In genomic region chr11:30012346-30012745, GRCh38 we compare ENCODE assay signal across 40 cellular contexts. TPM values are rescaled to one million over a fixed set of nuclear protein-coding genes. Genes with fewer than 3 reads are reported as not detected.
"Had no signal": no experiment of that assay in that cellular context is flagged by ENCODE, and none has a peak within 500 bp of the region (broad histone marks: within the 10 kb centered on the region; RNA-seq: fewer than 3 reads in every experiment).

No MANE protein-coding gene starts in this region.

- H3K4me3 ChIP-seq: adrenal gland, body of pancreas, cardiac muscle cell had no signal

- H3K4me3 Mint-ChIP-seq: activated B cell treated with CpG ODN at 0.5 μM for 24 hours; activated CD4-positive, alpha-beta memory T cell treated with anti-CD3 and anti-CD28 coated beads for 36 hours; activated CD4-positive, alpha-beta T cell treated with anti-CD3 and anti-CD28 coated beads, Interleukin-2, amount 10 ng/mL, durations not matched to agents 24 days and 14 days; activated CD8-positive, alpha-beta T cell treated with anti-CD3 and anti-CD28 coated beads for 36 hours; activated naive CD4-positive, alpha-beta T cell treated with anti-CD3 and anti-CD28 coated beads for 36 hours; activated naive CD8-positive, alpha-beta T cell treated with anti-CD3 and anti-CD28 coated beads for 36 hours; activated T-cell treated with anti-CD3 and anti-CD28 coated beads, Interleukin-2, amount 50 U/mL, for 4 hours; activated T-cell treated with anti-CD3 and anti-CD28 coated beads, Interleukin-2, amount 50 U/mL, for 72 hours; activated T-helper 1 cell treated with anti-CD3 and anti-CD28 coated beads, Interleukin-12 subunit alpha, Interleukin-12 subunit beta, Interleukin-2, Interleukin-4 antibody, amounts not matched to agents 30 ng/mL and 10 ng/mL and 1 ng/mL, durations not matched to agents 14 hours and 24 hours and 36 hours; activated T-helper 17 cell treated with anti-CD3 and anti-CD28 coated beads, Interleukin-2, amount 50 U/mL, for 72 hours; central memory CD8-positive, alpha-beta T cell; T-helper 1 cell treated with Interleukin-12 subunit alpha and Interleukin-12 subunit beta and Interleukin-4 antibody, amounts not matched to agents 30 μg/mL and 1 μg/mL, for 36 hours; T-helper 2 cell treated with Interferon-gamma antibody and Interleukin-4, amounts not matched to agents 5 μg/mL and 100 μg/mL, for 36 hours had no signal

- H3K9me3 Mint-ChIP-seq: activated B cell treated with CpG ODN at 0.5 μM for 24 hours; activated CD4-positive, alpha-beta memory T cell treated with anti-CD3 and anti-CD28 coated beads for 36 hours; activated CD4-positive, alpha-beta T cell treated with anti-CD3 and anti-CD28 coated beads, Interleukin-2, amount 10 ng/mL, durations not matched to agents 24 days and 14 days; activated CD8-positive, alpha-beta T cell treated with anti-CD3 and anti-CD28 coated beads for 36 hours; activated T-cell treated with anti-CD3 and anti-CD28 coated beads, Interleukin-2, amount 50 U/mL, for 4 hours; activated T-helper 1 cell treated with anti-CD3 and anti-CD28 coated beads, Interleukin-12 subunit alpha, Interleukin-12 subunit beta, Interleukin-2, Interleukin-4 antibody, amounts not matched to agents 30 ng/mL and 10 ng/mL and 1 ng/mL, durations not matched to agents 14 hours and 24 hours and 36 hours; T-helper 1 cell treated with Interleukin-12 subunit alpha and Interleukin-12 subunit beta and Interleukin-4 antibody, amounts not matched to agents 30 μg/mL and 1 μg/mL, for 36 hours; T-helper 2 cell treated with Interferon-gamma antibody and Interleukin-4, amounts not matched to agents 5 μg/mL and 100 μg/mL, for 36 hours had no signal

- H3K27ac ChIP-seq: adrenal gland, body of pancreas, brain microvascular endothelial cell, cardiac muscle cell, VCaP had no signal

- H3K36me3 Mint-ChIP-seq: activated CD4-positive, alpha-beta memory T cell treated with anti-CD3 and anti-CD28 coated beads for 36 hours; activated naive CD8-positive, alpha-beta T cell treated with anti-CD3 and anti-CD28 coated beads for 36 hours had no signal

- H3K27me3 Mint-ChIP-seq: activated CD8-positive, alpha-beta T cell treated with anti-CD3 and anti-CD28 coated beads for 36 hours had no signal

- H3K27ac Mint-ChIP-seq: activated B cell treated with CpG ODN at 0.5 μM for 24 hours; activated CD4-positive, alpha-beta memory T cell treated with anti-CD3 and anti-CD28 coated beads for 36 hours; activated CD4-positive, alpha-beta T cell treated with anti-CD3 and anti-CD28 coated beads, Interleukin-2, amount 10 ng/mL, durations not matched to agents 24 days and 14 days; activated CD8-positive, alpha-beta T cell treated with anti-CD3 and anti-CD28 coated beads for 36 hours; activated naive CD4-positive, alpha-beta T cell treated with anti-CD3 and anti-CD28 coated beads for 36 hours; activated naive CD4-positive, alpha-beta T cell treated with anti-CD3 and anti-CD28 coated beads, Interleukin-2, amount 50 U/mL, for 72 hours; activated naive CD8-positive, alpha-beta T cell treated with anti-CD3 and anti-CD28 coated beads for 36 hours; activated T-cell treated with anti-CD3 and anti-CD28 coated beads, Interleukin-2, amount 50 U/mL, for 72 hours; activated T-helper 1 cell treated with anti-CD3 and anti-CD28 coated beads, Interleukin-12 subunit alpha, Interleukin-12 subunit beta, Interleukin-2, Interleukin-4 antibody, amounts not matched to agents 30 ng/mL and 10 ng/mL and 1 ng/mL, durations not matched to agents 14 hours and 24 hours and 36 hours; activated T-helper 17 cell treated with anti-CD3 and anti-CD28 coated beads, Interleukin-2, amount 50 U/mL, for 72 hours; T-helper 1 cell treated with Interleukin-12 subunit alpha and Interleukin-12 subunit beta and Interleukin-4 antibody, amounts not matched to agents 30 μg/mL and 1 μg/mL, for 36 hours; T-helper 2 cell treated with Interferon-gamma antibody and Interleukin-4, amounts not matched to agents 5 μg/mL and 100 μg/mL, for 36 hours had no signal

- H3K4me1 Mint-ChIP-seq: activated B cell treated with CpG ODN at 0.5 μM for 24 hours; activated CD4-positive, alpha-beta T cell treated with anti-CD3 and anti-CD28 coated beads, Interleukin-2, amount 10 ng/mL, durations not matched to agents 24 days and 14 days; activated naive CD8-positive, alpha-beta T cell treated with anti-CD3 and anti-CD28 coated beads for 36 hours; activated T-helper 17 cell treated with anti-CD3 and anti-CD28 coated beads, Interleukin-2, amount 50 U/mL, for 72 hours; central memory CD8-positive, alpha-beta T cell had no signal

- H3K36me3 ChIP-seq: adrenal gland, brain microvascular endothelial cell, cardiac muscle cell had no signal

- DNase-seq: activated B cell treated with CpG ODN at 0.5 μM for 24 hours; activated CD4-positive, alpha-beta memory T cell treated with anti-CD3 and anti-CD28 coated beads for 36 hours; activated CD4-positive, alpha-beta T cell treated with anti-CD3 and anti-CD28 coated beads for 4 hours; activated CD4-positive, alpha-beta T cell treated with anti-CD3 and anti-CD28 coated beads, Interleukin-2, amount 10 ng/mL, durations not matched to agents 24 days and 14 days; activated CD4-positive, alpha-beta T cell treated with anti-CD3 and anti-CD28 coated beads, Interleukin-2, amount 50 U/mL, for 1 hour; activated CD4-positive, alpha-beta T cell treated with anti-CD3 and anti-CD28 coated beads, Interleukin-2, amount 50 U/mL, for 4 hours; activated CD4-positive, CD25-positive, alpha-beta regulatory T cell treated with anti-CD3 and anti-CD28 coated beads, Interleukin-2, amount 50 U/mL, for 72 hours; activated CD8-positive, alpha-beta memory T cell treated with anti-CD3 and anti-CD28 coated beads, Interleukin-2, amount 50 U/mL, for 4 hours; activated CD8-positive, alpha-beta T cell treated with anti-CD3 and anti-CD28 coated beads for 36 hours; activated effector memory CD4-positive, alpha-beta T cell treated with anti-CD3 and anti-CD28 coated beads, Interleukin-2, amount 50 U/mL, for 16 hours; activated gamma-delta T cell treated with Interleukin-2 at 50 U/mL for 16 hours; activated naive CD4-positive, alpha-beta T cell; activated naive CD4-positive, alpha-beta T cell treated with anti-CD3 and anti-CD28 coated beads for 36 hours; activated naive CD4-positive, alpha-beta T cell treated with anti-CD3 and anti-CD28 coated beads, Interleukin-2, amount 50 U/mL, for 16 hours; activated naive CD8-positive, alpha-beta T cell treated with anti-CD3 and anti-CD28 coated beads for 36 hours; activated T-cell treated with anti-CD3 and anti-CD28 coated beads for 4 hours; activated T-cell treated with anti-CD3 and anti-CD28 coated beads, Interleukin-2, amount 50 U/mL, for 1 hour; activated T-cell treated with anti-CD3 and anti-CD28 coated beads, Interleukin-2, amount 50 U/mL, for 4 hours; activated T-cell treated with anti-CD3 and anti-CD28 coated beads, Interleukin-2, amount 50 U/mL, for 72 hours; adrenal gland; amniotic stem cell; aorta; body of pancreas; brain microvascular endothelial cell; caudate nucleus; SW 1271; T-helper 1 cell; T-helper 2 cell; T-helper 9 cell had no signal

- ATAC-seq: activated CD8-positive, alpha-beta T cell treated with anti-CD3 and anti-CD28 coated beads for 36 hours; activated naive CD4-positive, alpha-beta T cell treated with anti-CD3 and anti-CD28 coated beads, Interleukin-2, amount 50 U/mL, for 72 hours; activated T-cell treated with anti-CD3 and anti-CD28 coated beads, Interleukin-2, amount 50 U/mL, for 4 hours; activated T-cell treated with anti-CD3 and anti-CD28 coated beads, Interleukin-2, amount 50 U/mL, for 72 hours; activated T-helper 17 cell treated with anti-CD3 and anti-CD28 coated beads, Interleukin-2, amount 50 U/mL, for 72 hours; body of pancreas had no signal

- H3K4me1 ChIP-seq: adrenal gland had no signal

- H3K27me3 ChIP-seq: adrenal gland had no signal

- H3K9me3 ChIP-seq: adrenal gland, body of pancreas had no signal

RNA-seq across cellular contexts. Expression of gene KCNA4, which starts 4.5 kb away (rescaled TPM):
- total RNA-seq: activated B cell treated with CpG ODN at 0.5 μM for 24 hours; activated CD4-positive, alpha-beta memory T cell treated with anti-CD3 and anti-CD28 coated beads for 36 hours; activated CD4-positive, alpha-beta T cell treated with anti-CD3 and anti-CD28 coated beads, Interleukin-2, amount 10 ng/mL, durations not matched to agents 24 days and 14 days; activated CD8-positive, alpha-beta memory T cell treated with anti-CD3 and anti-CD28 coated beads for 36 hours; activated CD8-positive, alpha-beta T cell treated with anti-CD3 and anti-CD28 coated beads for 36 hours; activated naive CD4-positive, alpha-beta T cell treated with anti-CD3 and anti-CD28 coated beads for 36 hours; activated naive CD4-positive, alpha-beta T cell treated with anti-CD3 and anti-CD28 coated beads, Interleukin-2, amount 50 U/mL, for 72 hours; activated naive CD8-positive, alpha-beta T cell treated with anti-CD3 and anti-CD28 coated beads for 36 hours; activated T-cell treated with anti-CD3 and anti-CD28 coated beads, Interleukin-2, amount 50 U/mL, for 4 hours; activated T-cell treated with anti-CD3 and anti-CD28 coated beads, Interleukin-2, amount 50 U/mL, for 72 hours; activated T-helper 1 cell treated with anti-CD3 and anti-CD28 coated beads, Interleukin-12 subunit alpha, Interleukin-12 subunit beta, Interleukin-2, Interleukin-4 antibody, amounts not matched to agents 30 ng/mL and 10 ng/mL and 1 ng/mL, durations not matched to agents 14 hours and 24 hours and 36 hours; activated T-helper 17 cell treated with anti-CD3 and anti-CD28 coated beads, Interleukin-2, amount 50 U/mL, for 72 hours; astrocyte; bronchial epithelial cell had no signal
